1 cellular context compared by ENCODE assay signal in the genomic region with DNA sequence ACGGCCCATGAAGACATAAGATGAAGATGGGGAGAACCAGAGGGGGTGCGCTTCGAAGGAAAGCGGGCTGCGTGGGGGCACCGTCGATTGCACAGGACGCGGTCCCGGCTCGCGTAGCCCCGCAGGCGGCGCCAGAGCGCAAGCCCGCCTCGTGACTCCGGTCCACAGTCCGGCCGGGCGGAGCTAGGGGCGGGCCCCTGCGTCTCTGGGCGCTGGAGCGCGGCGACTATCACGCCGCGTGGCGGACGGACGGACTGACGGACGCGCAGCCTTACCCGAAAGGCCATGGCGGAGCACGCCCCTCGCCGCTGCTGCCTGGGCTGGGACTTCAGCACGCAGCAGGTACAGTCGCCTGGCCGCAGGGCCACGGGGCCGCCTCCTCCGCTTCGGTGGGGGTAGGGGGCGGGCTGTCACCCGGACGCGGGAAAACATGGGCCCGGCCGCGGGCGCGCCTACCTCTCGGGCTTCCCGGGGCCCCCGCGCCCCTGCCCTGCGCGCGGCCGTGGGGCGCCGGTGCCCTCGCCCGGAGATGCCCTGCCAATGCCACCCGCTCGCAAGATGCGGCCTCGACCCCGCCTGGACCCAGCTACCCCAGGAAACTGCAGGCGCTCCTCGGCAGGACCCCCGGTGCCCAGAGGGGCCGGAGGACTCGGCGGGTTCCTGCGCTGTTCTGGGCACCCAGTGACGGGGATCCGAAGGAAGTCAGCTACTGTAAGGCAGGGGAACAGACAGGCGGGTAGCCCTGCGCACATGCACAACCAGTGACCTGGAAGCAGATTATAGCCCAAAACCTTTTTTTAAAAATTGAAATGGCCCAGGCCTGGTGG.
A peak's percentile ranks its signal among the peaks of the same experiment; 100 is the strongest.
TF ChIP-seq lines count a peak whose summit lies in the region.

A gene (plus strand): TSS at position 202 of the 827 bp plus-strand sequence. CDS start 84 bp downstream, at position 286.

TF ChIP-seq in H1, 55 proteins besides CTCF, POLR2A, EP300 and RAD21 (continued from another document):
- 0 out of 2 replicates have a peak, but pooled peaks have one; percentile 46 for TF ChIP-seq PHF8 (conservative IDR thresholded peaks at IDR 0.05; ENCODE audit: low read depth, low read length)
- TF ChIP-seq TAF7 (optimal IDR thresholded peaks at IDR 0.05; ENCODE audit: borderline replicate concordance, low read depth, low read length) = no peak
- peak; percentile 77 for TF ChIP-seq CTBP2 (IDR thresholded peaks at IDR 0.05; ENCODE audit: borderline replicate concordance, insufficient read depth, insufficient read length, low read length)
- TF ChIP-seq SP4 (IDR thresholded peaks at IDR 0.05; ENCODE audit: low read length) = no peak
- peak; percentile 98 for TF ChIP-seq KDM4A (IDR thresholded peaks at IDR 0.05; ENCODE audit: low read depth, low read length, severe bottlenecking)
- TF ChIP-seq, protein P1, sequence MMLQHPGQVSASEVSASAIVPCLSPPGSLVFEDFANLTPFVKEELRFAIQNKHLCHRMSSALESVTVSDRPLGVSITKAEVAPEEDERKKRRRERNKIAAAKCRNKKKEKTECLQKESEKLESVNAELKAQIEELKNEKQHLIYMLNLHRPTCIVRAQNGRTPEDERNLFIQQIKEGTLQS (IDR thresholded peaks at IDR 0.05; ENCODE audit: insufficient read depth, low read depth, low read length) = no peak
- TF ChIP-seq, protein P2, sequence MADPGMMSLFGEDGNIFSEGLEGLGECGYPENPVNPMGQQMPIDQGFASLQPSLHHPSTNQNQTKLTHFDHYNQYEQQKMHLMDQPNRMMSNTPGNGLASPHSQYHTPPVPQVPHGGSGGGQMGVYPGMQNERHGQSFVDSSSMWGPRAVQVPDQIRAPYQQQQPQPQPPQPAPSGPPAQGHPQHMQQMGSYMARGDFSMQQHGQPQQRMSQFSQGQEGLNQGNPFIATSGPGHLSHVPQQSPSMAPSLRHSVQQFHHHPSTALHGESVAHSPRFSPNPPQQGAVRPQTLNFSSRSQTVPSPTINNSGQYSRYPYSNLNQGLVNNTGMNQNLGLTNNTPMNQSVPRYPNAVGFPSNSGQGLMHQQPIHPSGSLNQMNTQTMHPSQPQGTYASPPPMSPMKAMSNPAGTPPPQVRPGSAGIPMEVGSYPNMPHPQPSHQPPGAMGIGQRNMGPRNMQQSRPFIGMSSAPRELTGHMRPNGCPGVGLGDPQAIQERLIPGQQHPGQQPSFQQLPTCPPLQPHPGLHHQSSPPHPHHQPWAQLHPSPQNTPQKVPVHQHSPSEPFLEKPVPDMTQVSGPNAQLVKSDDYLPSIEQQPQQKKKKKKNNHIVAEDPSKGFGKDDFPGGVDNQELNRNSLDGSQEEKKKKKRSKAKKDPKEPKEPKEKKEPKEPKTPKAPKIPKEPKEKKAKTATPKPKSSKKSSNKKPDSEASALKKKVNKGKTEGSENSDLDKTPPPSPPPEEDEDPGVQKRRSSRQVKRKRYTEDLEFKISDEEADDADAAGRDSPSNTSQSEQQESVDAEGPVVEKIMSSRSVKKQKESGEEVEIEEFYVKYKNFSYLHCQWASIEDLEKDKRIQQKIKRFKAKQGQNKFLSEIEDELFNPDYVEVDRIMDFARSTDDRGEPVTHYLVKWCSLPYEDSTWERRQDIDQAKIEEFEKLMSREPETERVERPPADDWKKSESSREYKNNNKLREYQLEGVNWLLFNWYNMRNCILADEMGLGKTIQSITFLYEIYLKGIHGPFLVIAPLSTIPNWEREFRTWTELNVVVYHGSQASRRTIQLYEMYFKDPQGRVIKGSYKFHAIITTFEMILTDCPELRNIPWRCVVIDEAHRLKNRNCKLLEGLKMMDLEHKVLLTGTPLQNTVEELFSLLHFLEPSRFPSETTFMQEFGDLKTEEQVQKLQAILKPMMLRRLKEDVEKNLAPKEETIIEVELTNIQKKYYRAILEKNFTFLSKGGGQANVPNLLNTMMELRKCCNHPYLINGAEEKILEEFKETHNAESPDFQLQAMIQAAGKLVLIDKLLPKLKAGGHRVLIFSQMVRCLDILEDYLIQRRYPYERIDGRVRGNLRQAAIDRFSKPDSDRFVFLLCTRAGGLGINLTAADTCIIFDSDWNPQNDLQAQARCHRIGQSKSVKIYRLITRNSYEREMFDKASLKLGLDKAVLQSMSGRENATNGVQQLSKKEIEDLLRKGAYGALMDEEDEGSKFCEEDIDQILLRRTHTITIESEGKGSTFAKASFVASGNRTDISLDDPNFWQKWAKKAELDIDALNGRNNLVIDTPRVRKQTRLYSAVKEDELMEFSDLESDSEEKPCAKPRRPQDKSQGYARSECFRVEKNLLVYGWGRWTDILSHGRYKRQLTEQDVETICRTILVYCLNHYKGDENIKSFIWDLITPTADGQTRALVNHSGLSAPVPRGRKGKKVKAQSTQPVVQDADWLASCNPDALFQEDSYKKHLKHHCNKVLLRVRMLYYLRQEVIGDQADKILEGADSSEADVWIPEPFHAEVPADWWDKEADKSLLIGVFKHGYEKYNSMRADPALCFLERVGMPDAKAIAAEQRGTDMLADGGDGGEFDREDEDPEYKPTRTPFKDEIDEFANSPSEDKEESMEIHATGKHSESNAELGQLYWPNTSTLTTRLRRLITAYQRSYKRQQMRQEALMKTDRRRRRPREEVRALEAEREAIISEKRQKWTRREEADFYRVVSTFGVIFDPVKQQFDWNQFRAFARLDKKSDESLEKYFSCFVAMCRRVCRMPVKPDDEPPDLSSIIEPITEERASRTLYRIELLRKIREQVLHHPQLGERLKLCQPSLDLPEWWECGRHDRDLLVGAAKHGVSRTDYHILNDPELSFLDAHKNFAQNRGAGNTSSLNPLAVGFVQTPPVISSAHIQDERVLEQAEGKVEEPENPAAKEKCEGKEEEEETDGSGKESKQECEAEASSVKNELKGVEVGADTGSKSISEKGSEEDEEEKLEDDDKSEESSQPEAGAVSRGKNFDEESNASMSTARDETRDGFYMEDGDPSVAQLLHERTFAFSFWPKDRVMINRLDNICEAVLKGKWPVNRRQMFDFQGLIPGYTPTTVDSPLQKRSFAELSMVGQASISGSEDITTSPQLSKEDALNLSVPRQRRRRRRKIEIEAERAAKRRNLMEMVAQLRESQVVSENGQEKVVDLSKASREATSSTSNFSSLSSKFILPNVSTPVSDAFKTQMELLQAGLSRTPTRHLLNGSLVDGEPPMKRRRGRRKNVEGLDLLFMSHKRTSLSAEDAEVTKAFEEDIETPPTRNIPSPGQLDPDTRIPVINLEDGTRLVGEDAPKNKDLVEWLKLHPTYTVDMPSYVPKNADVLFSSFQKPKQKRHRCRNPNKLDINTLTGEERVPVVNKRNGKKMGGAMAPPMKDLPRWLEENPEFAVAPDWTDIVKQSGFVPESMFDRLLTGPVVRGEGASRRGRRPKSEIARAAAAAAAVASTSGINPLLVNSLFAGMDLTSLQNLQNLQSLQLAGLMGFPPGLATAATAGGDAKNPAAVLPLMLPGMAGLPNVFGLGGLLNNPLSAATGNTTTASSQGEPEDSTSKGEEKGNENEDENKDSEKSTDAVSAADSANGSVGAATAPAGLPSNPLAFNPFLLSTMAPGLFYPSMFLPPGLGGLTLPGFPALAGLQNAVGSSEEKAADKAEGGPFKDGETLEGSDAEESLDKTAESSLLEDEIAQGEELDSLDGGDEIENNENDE (IDR thresholded peaks at IDR 0.05; ENCODE audit: insufficient replicate concordance, low read length) = no peak
- no peak for TF ChIP-seq SIRT6 (IDR thresholded peaks at IDR 0.05; ENCODE audit: low read length)
- no peak for TF ChIP-seq CBX8 (IDR thresholded peaks at IDR 0.05; ENCODE audit: borderline replicate concordance, low read depth, low read length)
- TF ChIP-seq, protein P3, sequence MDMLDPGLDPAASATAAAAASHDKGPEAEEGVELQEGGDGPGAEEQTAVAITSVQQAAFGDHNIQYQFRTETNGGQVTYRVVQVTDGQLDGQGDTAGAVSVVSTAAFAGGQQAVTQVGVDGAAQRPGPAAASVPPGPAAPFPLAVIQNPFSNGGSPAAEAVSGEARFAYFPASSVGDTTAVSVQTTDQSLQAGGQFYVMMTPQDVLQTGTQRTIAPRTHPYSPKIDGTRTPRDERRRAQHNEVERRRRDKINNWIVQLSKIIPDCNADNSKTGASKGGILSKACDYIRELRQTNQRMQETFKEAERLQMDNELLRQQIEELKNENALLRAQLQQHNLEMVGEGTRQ (IDR thresholded peaks at IDR 0.05; ENCODE audit: low read length) = peak; percentile 57
- TF ChIP-seq TEAD4 (IDR thresholded peaks at IDR 0.05; ENCODE audit: low read depth, low read length) = no peak
- no peak for TF ChIP-seq BCL11A (IDR thresholded peaks at IDR 0.05; ENCODE audit: low read depth in 2 of 2, low read length in 2 of 2)
- no peak for TF ChIP-seq SRF (IDR thresholded peaks at IDR 0.05; ENCODE audit: low read depth, low read length)
- peak; percentile 49 for TF ChIP-seq ASH2L (IDR thresholded peaks at IDR 0.05; ENCODE audit: low read length)
- no peak for TF ChIP-seq SIX5 (IDR thresholded peaks at IDR 0.05; ENCODE audit: low read depth, low read length)
- no peak for TF ChIP-seq FOSL1 (IDR thresholded peaks at IDR 0.05; ENCODE audit: insufficient read depth, low read depth, low read length)
- TF ChIP-seq KDM1A (IDR thresholded peaks at IDR 0.05; ENCODE audit: borderline replicate concordance, low read length) = no peak
- TF ChIP-seq ZNF274 (IDR thresholded peaks at IDR 0.05; ENCODE audit: borderline replicate concordance, extremely low read depth, low read length) = no peak
- TF ChIP-seq POLR2AphosphoS5 (IDR thresholded peaks at IDR 0.05; ENCODE audit: low read depth, low read length) = peak; percentile 30; the same call in 1 of the 2 replicates
- peak; percentile 80 to 82; a peak in 3 of 4 replicates for TF ChIP-seq HDAC2 (IDR thresholded peaks at IDR 0.05; ENCODE audit: borderline replicate concordance in 1 of 2, low read depth in 2 of 2, low read length in 2 of 2)
- no peak; the same call in 1 of the 2 replicates for TF ChIP-seq TAF1 (IDR thresholded peaks at IDR 0.05; ENCODE audit: low read depth, low read length)
- TF ChIP-seq CBX5 (IDR thresholded peaks at IDR 0.05; ENCODE audit: low read depth, low read length) = no peak
- no peak for TF ChIP-seq NANOG (IDR thresholded peaks at IDR 0.05; ENCODE audit: insufficient read depth, low read depth, low read length, poor library complexity, severe bottlenecking)
- TF ChIP-seq SP2 (IDR thresholded peaks at IDR 0.05; ENCODE audit: low read length) = no peak
- TF ChIP-seq BRCA1 (IDR thresholded peaks at IDR 0.05; ENCODE audit: low read depth, low read length) = no peak
- no peak for TF ChIP-seq RNF2 (IDR thresholded peaks at IDR 0.05; ENCODE audit: borderline replicate concordance, low read depth, low read length, missing control alignments, poor library complexity, severe bottlenecking)
- no peak for TF ChIP-seq SP1 (IDR thresholded peaks at IDR 0.05; ENCODE audit: low read depth, low read length)
- TF ChIP-seq MAFK (IDR thresholded peaks at IDR 0.05; ENCODE audit: low read depth, low read length) = no peak
- TF ChIP-seq EZH2 (IDR thresholded peaks at IDR 0.05; ENCODE audit: low read depth, low read length, severe bottlenecking) = peak; percentile 40
- no peak for TF ChIP-seq KDM5A (IDR thresholded peaks at IDR 0.05; ENCODE audit: low read length)
- TF ChIP-seq CHD1 (IDR thresholded peaks at IDR 0.05; ENCODE audit: low read depth, low read length) = no peak
- TF ChIP-seq RBBP5 (IDR thresholded peaks at IDR 0.05; ENCODE audit: borderline replicate concordance, low read depth, low read length) = 0 out of 2 replicates have a peak, but pooled peaks have one; percentile 35
- TF ChIP-seq EGR1 (IDR thresholded peaks at IDR 0.05; ENCODE audit: borderline replicate concordance, low read depth, low read length) = no peak
- no peak for TF ChIP-seq SAP30 (IDR thresholded peaks at IDR 0.05; ENCODE audit: insufficient read depth, insufficient replicate concordance, low read length)
- no peak for TF ChIP-seq RFX5 (IDR thresholded peaks at IDR 0.05; ENCODE audit: borderline replicate concordance, low read depth, low read length)
- no peak for TF ChIP-seq GABPA (IDR thresholded peaks at IDR 0.05; ENCODE audit: borderline replicate concordance, insufficient read depth, low read length)
- TF ChIP-seq, protein P4, sequence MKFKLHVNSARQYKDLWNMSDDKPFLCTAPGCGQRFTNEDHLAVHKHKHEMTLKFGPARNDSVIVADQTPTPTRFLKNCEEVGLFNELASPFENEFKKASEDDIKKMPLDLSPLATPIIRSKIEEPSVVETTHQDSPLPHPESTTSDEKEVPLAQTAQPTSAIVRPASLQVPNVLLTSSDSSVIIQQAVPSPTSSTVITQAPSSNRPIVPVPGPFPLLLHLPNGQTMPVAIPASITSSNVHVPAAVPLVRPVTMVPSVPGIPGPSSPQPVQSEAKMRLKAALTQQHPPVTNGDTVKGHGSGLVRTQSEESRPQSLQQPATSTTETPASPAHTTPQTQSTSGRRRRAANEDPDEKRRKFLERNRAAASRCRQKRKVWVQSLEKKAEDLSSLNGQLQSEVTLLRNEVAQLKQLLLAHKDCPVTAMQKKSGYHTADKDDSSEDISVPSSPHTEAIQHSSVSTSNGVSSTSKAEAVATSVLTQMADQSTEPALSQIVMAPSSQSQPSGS (IDR thresholded peaks at IDR 0.05; ENCODE audit: low read length) = no peak
- peak in 1 of 2 experiments; percentile 78; a peak in 2 of 4 replicates for TF ChIP-seq SIN3A (conservative IDR thresholded peaks at IDR 0.05 in 1 of 2, IDR thresholded peaks at IDR 0.05 in 1 of 2; ENCODE audit: low read depth in 1 of 2, low read length in 2 of 2)
- TF ChIP-seq GTF2F1 (IDR thresholded peaks at IDR 0.05; ENCODE audit: borderline replicate concordance, low read depth, low read length) = no peak
- TF ChIP-seq SUZ12 (IDR thresholded peaks at IDR 0.05; ENCODE audit: low read length) = no peak
- no peak for TF ChIP-seq CHD2 (IDR thresholded peaks at IDR 0.05; ENCODE audit: low read length)
- TF ChIP-seq JUND (IDR thresholded peaks at IDR 0.05; ENCODE audit: low read length) = peak; percentile 35; the same call in 1 of the 2 replicates
- peak; percentile 66; the same call in 1 of the 2 replicates for TF ChIP-seq CREB1 (IDR thresholded peaks at IDR 0.05)
- TF ChIP-seq, protein P5, sequence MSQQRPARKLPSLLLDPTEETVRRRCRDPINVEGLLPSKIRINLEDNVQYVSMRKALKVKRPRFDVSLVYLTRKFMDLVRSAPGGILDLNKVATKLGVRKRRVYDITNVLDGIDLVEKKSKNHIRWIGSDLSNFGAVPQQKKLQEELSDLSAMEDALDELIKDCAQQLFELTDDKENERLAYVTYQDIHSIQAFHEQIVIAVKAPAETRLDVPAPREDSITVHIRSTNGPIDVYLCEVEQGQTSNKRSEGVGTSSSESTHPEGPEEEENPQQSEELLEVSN (IDR thresholded peaks at IDR 0.05) = peak; percentile 85
